ENCODE assay signal across 9 cellular contexts in the genomic region with DNA sequence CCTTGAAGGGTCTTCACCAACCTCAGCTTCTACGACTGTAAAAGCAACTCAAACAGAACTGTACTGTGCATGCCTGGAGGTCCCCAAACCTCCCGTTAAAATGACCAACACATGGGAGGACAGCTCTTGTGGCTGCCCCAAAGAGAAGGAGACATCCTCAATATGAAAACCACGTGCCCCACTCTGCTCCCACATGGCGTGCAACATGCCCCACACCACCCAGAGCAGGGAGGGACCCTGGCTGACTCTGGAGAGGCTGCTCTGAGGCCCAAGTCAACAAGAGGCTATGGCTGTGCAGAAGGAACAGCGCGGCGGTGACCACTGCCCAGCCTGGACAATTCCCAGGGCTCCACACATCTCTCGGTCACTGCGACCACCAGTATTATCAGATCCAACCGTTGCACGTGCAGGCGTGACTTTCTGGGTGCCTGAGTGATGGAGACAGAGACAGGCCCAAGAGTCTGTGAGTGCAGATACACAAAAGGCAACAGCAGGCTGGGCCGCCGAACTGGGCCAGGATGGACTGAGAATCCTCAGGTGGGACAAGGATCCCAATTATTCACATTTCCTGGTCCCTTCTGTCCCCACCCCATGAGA. TPM values are rescaled to one million over a fixed set of nuclear protein-coding genes. Genes with fewer than 3 reads are reported as not detected.
A peak's percentile ranks its signal among the peaks of the same experiment; 100 is the strongest.
DNase-seq lines count a peak whose midpoint lies in the region; ATAC-seq and TF ChIP-seq lines count a peak whose summit lies in the region.
"Had no signal": no experiment of that assay in that cellular context is flagged by ENCODE, and none has a peak within 500 bp of the region (broad histone marks: within the 10 kb centered on the region; RNA-seq: fewer than 3 reads in every experiment).

No MANE protein-coding gene starts in this region.

- H3K27me3 ChIP-seq in GM06990 (replicated peaks; ENCODE audit: control insufficient read depth, insufficient read depth, low read length) (no peaks in the 10 kb centered on the region), Peyer's patch (no peaks in the 10 kb centered on the region), duodenal mucosa (ENCODE audit: control insufficient read depth in 1 of 2, insufficient read depth in 2 of 2, low read length in 2 of 2) (no peaks in the 10 kb centered on the region), sigmoid colon (no peaks in the 10 kb centered on the region)

- no peak for ATAC-seq in GM21447 (IDR thresholded peaks at IDR 0.05; ENCODE audit: unreplicated experiment)

- peak overlapping the region in 2 of 4 donors; percentile 77 to 83 for H3K27ac ChIP-seq in Peyer's patch
- H3K27ac ChIP-seq in duodenal mucosa (ENCODE audit: low read depth, low read length): no peak overlapping the region
- H3K27ac ChIP-seq in sigmoid colon: peak overlapping the region; percentile 86 to 98 (median 94)

- TF ChIP-seq POLR2A in Peyer's patch (IDR thresholded peaks at IDR 0.05) (no peak), sigmoid colon (IDR thresholded peaks at IDR 0.05) (no peak)

- intact Hi-C loops in sigmoid colon (cut with DNase I): loop anchor here (5.0 kb wide), 2 partner anchors 52 to 78 kb away; partner anchors contain the start of gene COPS3

- TF ChIP-seq EP300 in sigmoid colon (IDR thresholded peaks at IDR 0.05): no peak

- TF ChIP-seq CTCF in GM06990 (IDR thresholded peaks at IDR 0.05; ENCODE audit: insufficient read depth, low read length, poor library complexity, severe bottlenecking) (no peak), Peyer's patch (IDR thresholded peaks at IDR 0.05) (no peak), sigmoid colon (IDR thresholded peaks at IDR 0.05) (no peak)

- DNase-seq in GM06990 (ENCODE audit: extremely low read depth, insufficient read length): no peak
- DNase-seq in Peyer's patch: no peak
- DNase-seq in sigmoid colon: no peak
- no peak for DNase-seq in SKM-1 (lab: John Stamatoyannopoulos, UW; ENCODE audit: unreplicated experiment)
- no peak for DNase-seq in DMS 273 treated with DMSO at 0.1 percent for 48 hours (lab: John Stamatoyannopoulos, UW)
- DNase-seq in NAMALWA (ENCODE audit: low spot score): no peak
- DNase-seq: SW 1271 had no signal

- no peaks in the 10 kb centered on the region for H3K9me3 ChIP-seq in Peyer's patch
- no peaks in the 10 kb centered on the region for H3K9me3 ChIP-seq in duodenal mucosa (ENCODE audit: control insufficient read depth in 1 of 2, low read length in 2 of 2)
- H3K9me3 ChIP-seq in sigmoid colon: no peaks in the 10 kb centered on the region

- peaks cover 1% of the 10 kb centered on the region for H3K36me3 ChIP-seq in GM06990 (ENCODE audit: control insufficient read depth, insufficient read depth, low read length)
- no peaks in the 10 kb centered on the region for H3K36me3 ChIP-seq in Peyer's patch
- H3K36me3 ChIP-seq in duodenal mucosa (ENCODE audit: control insufficient read depth in 1 of 2, insufficient read depth in 2 of 2, low read length in 2 of 2): no peaks in the 10 kb centered on the region
- H3K36me3 ChIP-seq in sigmoid colon: peaks cover 0 to 8% (median 2%) of the 10 kb centered on the region in 4 donors

- H3K9ac ChIP-seq in duodenal mucosa (ENCODE audit: low read depth in 1 of 2, low read length in 2 of 2): peak overlapping the region; percentile 63 to 65

- 67 to 83% methylated on average over 14 of the region's 14 CpGs for WGBS in sigmoid colon, 2 donors

- H3K4me1 ChIP-seq in Peyer's patch: peaks cover 0 to 44% (median 17%) of the 10 kb centered on the region in 4 donors
- H3K4me1 ChIP-seq in duodenal mucosa (ENCODE audit: control insufficient read depth in 1 of 2, insufficient read depth in 2 of 2, low read length in 2 of 2): peaks cover 20 to 36% of the 10 kb centered on the region in 2 donors
- peaks cover 0 to 76% (median 75%) of the 10 kb centered on the region in 4 donors for H3K4me1 ChIP-seq in sigmoid colon

- H3K4me3 ChIP-seq in GM06990 (replicated peaks; ENCODE audit: low read depth, low read length) (peak overlapping the region; percentile 70), Peyer's patch (peak overlapping the region; percentile 54 to 66 (median 58)), duodenal mucosa (ENCODE audit: low read depth in 1 of 2, low read length in 2 of 2) (peak overlapping the region; percentile 69 to 72), sigmoid colon (peak overlapping the region; percentile 47 to 68 (median 54))

RNA-seq across cellular contexts. Expression of gene PLD6, which starts 1.4 kb away (rescaled TPM):
- total RNA-seq in Peyer's patch: 1 to 10 TPM in 2 of 4 donors, not detected in 2; 1.6 to 3.5 TPM
- 10 to 100 TPM in 2 of 4 donors, 1 to 10 TPM in 2; 7.7 to 15.3 (median 10.2) TPM for total RNA-seq in sigmoid colon
- polyA plus RNA-seq in sigmoid colon: 1 to 10 TPM in 2 of 3 donors, not detected in 1; 1.2 to 2.8 TPM

RNA-seq across cellular contexts. Expression of gene FLCN, which starts 32.2 kb away (rescaled TPM):
- total RNA-seq in Peyer's patch (100 to 1,000 TPM; 186 to 243 (median 210) TPM), sigmoid colon (100 to 1,000 TPM in 2 of 4 donors, 10 to 100 TPM in 2; 41.5 to 122 (median 78.7) TPM)
- polyA plus RNA-seq in sigmoid colon: 10 to 100 TPM; 10.8 to 28.6 (median 13.4) TPM
